32 cellular contexts compared by ENCODE assay signal in genomic region chr7:143341842-143342241, GRCh38. TPM values are rescaled to one million over a fixed set of nuclear protein-coding genes. Genes with fewer than 3 reads are reported as not detected.
"Had no signal": no experiment of that assay in that cellular context is flagged by ENCODE, and none has a peak within 500 bp of the region (broad histone marks: within the 10 kb centered on the region; RNA-seq: fewer than 3 reads in every experiment).

No MANE protein-coding gene starts in this region.

- H3K4me3 Mint-ChIP-seq: dendritic cell treated with granulocyte-macrophage colony-stimulating factor and Interleukin-4, amounts not matched to agents 40 ng/mL and 50 ng/mL, for 4 days; memory B cell; naive B cell; naive thymus-derived CD8-positive, alpha-beta T cell had no signal

- ATAC-seq: esophagus mucosa; gastrocnemius medialis; heart right ventricle; left cardiac atrium; left lung; left ventricle myocardium superior; lower lobe of right lung; naive thymus-derived CD8-positive, alpha-beta T cell had no signal

- H3K27ac Mint-ChIP-seq: dendritic cell treated with granulocyte-macrophage colony-stimulating factor and Interleukin-4, amounts not matched to agents 40 ng/mL and 50 ng/mL, for 4 days; memory B cell; naive B cell; naive thymus-derived CD8-positive, alpha-beta T cell had no signal

- H3K4me3 ChIP-seq: colonic mucosa, esophagus squamous epithelium, gastrocnemius medialis, heart right ventricle, left lung, lower lobe of right lung had no signal

- H3K27me3 ChIP-seq: colonic mucosa, gastrocnemius medialis had no signal

- H3K27ac ChIP-seq: colonic mucosa, epithelial cell of prostate, esophagus squamous epithelium, heart right ventricle, left lung, lower lobe of right lung had no signal

- H3K36me3 Mint-ChIP-seq: memory B cell; naive B cell; naive thymus-derived CD8-positive, alpha-beta T cell had no signal

- H3K9me3 Mint-ChIP-seq: dendritic cell treated with granulocyte-macrophage colony-stimulating factor and Interleukin-4, amounts not matched to agents 40 ng/mL and 50 ng/mL, for 4 days; memory B cell; naive B cell; naive thymus-derived CD8-positive, alpha-beta T cell had no signal

- H3K9me3 ChIP-seq: colonic mucosa, esophagus squamous epithelium, gastrocnemius medialis, heart right ventricle, left lung, lower lobe of right lung had no signal

- H3K4me1 ChIP-seq: colonic mucosa, gastrocnemius medialis had no signal

- DNase-seq: colonic mucosa; cortex of kidney; effector CD8-positive, alpha-beta T cell; erythroblast; esophagus squamous epithelium; foreskin fibroblast; foreskin melanocyte; gastrocnemius medialis; glutamatergic neuron; head of caudate nucleus; heart right ventricle; hippocampal formation; left cardiac atrium; left lung; left ventricle myocardium superior; lower lobe of right lung; mammary epithelial cell; mesendoderm; midbrain; naive B cell; naive thymus-derived CD8-positive, alpha-beta T cell had no signal

- H3K36me3 ChIP-seq: colonic mucosa, esophagus squamous epithelium, heart right ventricle, left lung, lower lobe of right lung had no signal

RNA-seq across cellular contexts. Expression of gene CLCN1, which starts 25.9 kb away (rescaled TPM):
- total RNA-seq: chondrocyte; colonic mucosa; dermis microvascular lymphatic vessel endothelial cell; glomerular endothelial cell; heart right ventricle; kidney epithelial cell; left cardiac atrium; left ventricle myocardium superior; lower leg skin; lower lobe of right lung; myocyte; naive thymus-derived CD8-positive, alpha-beta T cell had no signal
- polyA plus RNA-seq: keratinocyte; naive thymus-derived CD8-positive, alpha-beta T cell had no signal

RNA-seq across cellular contexts. Expression of gene TMEM139, which starts 57.1 kb away (rescaled TPM):
- total RNA-seq: chondrocyte, dermis microvascular lymphatic vessel endothelial cell, gastrocnemius medialis had no signal
